Comparison of ENCODE assay signal across 20 cellular contexts in the genomic region with DNA sequence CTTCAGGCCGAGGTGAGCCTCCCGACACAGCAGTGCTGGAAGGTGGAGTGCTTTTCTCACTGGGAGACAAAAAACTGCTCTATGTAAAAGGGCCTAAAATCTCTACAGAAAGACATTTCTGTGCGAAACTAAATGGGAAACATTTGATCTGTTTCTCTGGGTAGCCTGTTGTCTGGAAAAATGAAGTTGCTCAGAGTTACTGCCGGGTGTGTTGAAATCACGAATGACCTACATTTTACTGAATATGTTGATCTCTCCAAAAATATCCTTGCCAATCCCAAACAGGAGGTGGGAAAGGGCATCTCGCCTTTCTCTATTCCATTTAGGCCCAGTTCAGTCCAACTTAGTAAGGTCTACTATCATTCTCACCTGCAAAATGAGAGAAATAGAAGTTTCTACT. TPM values are rescaled to one million over a fixed set of nuclear protein-coding genes. Genes with fewer than 3 reads are reported as not detected.
DNase-seq lines count a peak whose midpoint lies in the region; ATAC-seq and TF ChIP-seq lines count a peak whose summit lies in the region.
"Had no signal": no experiment of that assay in that cellular context is flagged by ENCODE, and none has a peak within 500 bp of the region (broad histone marks: within the 10 kb centered on the region; RNA-seq: fewer than 3 reads in every experiment).

No MANE protein-coding gene starts in this region.

- H3K4ac ChIP-seq in H9 (ENCODE audit: low read depth, low read length), result no peak overlapping the region

- no peak overlapping the region for H3K9ac ChIP-seq in H9 (ENCODE audit: extremely low read depth, insufficient read length, low read length)

- no peak overlapping the region for H3K4me2 ChIP-seq in H9 (ENCODE audit: insufficient read depth, insufficient read length, low read length)

- no peak overlapping the region for H3T11ph ChIP-seq in H9 (ENCODE audit: low read length)

- H3K4me1 ChIP-seq in H9 (ENCODE audit: insufficient read depth, low read length), result no peaks in the 10 kb centered on the region
- H3K4me1 ChIP-seq in lower lobe of right lung, result no peaks in the 10 kb centered on the region

- H3K18ac ChIP-seq in H9 (ENCODE audit: insufficient read length, low read depth, low read length), result no peak overlapping the region

- H2BK5ac ChIP-seq in H9 (ENCODE audit: insufficient read length, low read length), result no peak overlapping the region

- H4K8ac ChIP-seq in H9 (replicated peaks; ENCODE audit: insufficient read length, low read depth, low read length), result no peak overlapping the region

- no peak for DNase-seq in activated CD4-positive, alpha-beta T cell treated with anti-CD3 and anti-CD28 coated beads, Interleukin-2, amount 10 ng/mL, durations not matched to agents 24 days and 14 days
- no peak for DNase-seq in activated CD4-positive, alpha-beta T cell treated with anti-CD3 and anti-CD28 coated beads for 1 hour
- DNase-seq in H9 (no peak), cerebellar cortex (ENCODE audit: low spot score) (peak; percentile 50), lower lobe of right lung (no peak), NCI-H1417 treated with DMSO at 0.1 percent for 48 hours (lab: John Stamatoyannopoulos, UW) (no peak)
- no peak for DNase-seq in stimulated activated CD4-positive, alpha-beta T cell treated with anti-CD3 and anti-CD28 coated beads, Interleukin-4, amount 100 ng/mL, for 4 hours
- DNase-seq: 8988T, DMS 273 treated with DMSO at 0.1 percent for 48 hours, DND-41, MV-4-11, NCI-H187, NCI-H2107, NCI-H2227 treated with DMSO at 0.1 percent for 48 hours, NCI-H524, NCI-H82, RPMI8226 had no signal

- no peaks in the 10 kb centered on the region for H3K79me1 ChIP-seq in H9 (ENCODE audit: insufficient read depth, low read depth, low read length, poor library complexity, severe bottlenecking)

- H3K14ac ChIP-seq in H9 (ENCODE audit: insufficient read depth, low read length), result no peak overlapping the region

- peak overlapping the region; percentile 40 for H3K27ac Mint-ChIP-seq in activated CD4-positive, alpha-beta T cell treated with anti-CD3 and anti-CD28 coated beads, Interleukin-2, amount 10 ng/mL, durations not matched to agents 24 days and 14 days
- no peak overlapping the region for H3K27ac Mint-ChIP-seq in H9
- H3K27ac Mint-ChIP-seq: CD14-positive monocyte had no signal

- H2BK15ac ChIP-seq in H9 (ENCODE audit: low read depth, low read length), result no peak overlapping the region

- H3K27ac ChIP-seq in H9 (ENCODE audit: insufficient read length, low read depth, low read length) (no peak overlapping the region), lower lobe of right lung (peak overlapping the region; percentile 18)

- TF ChIP-seq CTCF in H9 (conservative IDR thresholded peaks at IDR 0.05) (no peak), lower lobe of right lung (IDR thresholded peaks at IDR 0.05) (no peak)

- intact Hi-C loops in activated CD4-positive, alpha-beta T cell treated with anti-CD3 and anti-CD28 coated beads, Interleukin-2, amount 10 ng/mL, durations not matched to agents 24 days and 14 days (cut with micrococcal nuclease), result no loop called here
- intact Hi-C loops in lower lobe of right lung (cut with DNase I), result no loop called here

- H3K9me3 ChIP-seq in H9 (ENCODE audit: control insufficient read depth, low read depth, low read length), result no peaks in the 10 kb centered on the region
- no peaks in the 10 kb centered on the region for H3K9me3 ChIP-seq in lower lobe of right lung

- H3K9me3 Mint-ChIP-seq in activated CD4-positive, alpha-beta T cell treated with anti-CD3 and anti-CD28 coated beads, Interleukin-2, amount 10 ng/mL, durations not matched to agents 24 days and 14 days, result no peaks in the 10 kb centered on the region
- no peaks in the 10 kb centered on the region for H3K9me3 Mint-ChIP-seq in H9
- H3K9me3 Mint-ChIP-seq: CD14-positive monocyte had no signal

- H2AK5ac ChIP-seq in H9 (ENCODE audit: insufficient read length, low read length), result no peak overlapping the region

- H3K79me2 ChIP-seq in H9 (ENCODE audit: insufficient read depth, low read length), result peaks cover 2% of the 10 kb centered on the region; the same call in 1 of the 2 replicates

- no peak overlapping the region for H4K5ac ChIP-seq in H9 (ENCODE audit: insufficient read length, low read depth, low read length)

- no peak overlapping the region for H4K91ac ChIP-seq in H9 (ENCODE audit: insufficient read length, low read depth, low read length)

- H3K27me3 ChIP-seq in H9 (ENCODE audit: insufficient read depth, low read length) (no peaks in the 10 kb centered on the region), lower lobe of right lung (ENCODE audit: low read depth) (no peaks in the 10 kb centered on the region)

- ATAC-seq in lower lobe of right lung (no peak), HG03159 (IDR thresholded peaks at IDR 0.05; ENCODE audit: unreplicated experiment) (no peak)
- ATAC-seq: K562 had no signal

- peaks cover 27% of the 10 kb centered on the region for H3K4me1 Mint-ChIP-seq in activated CD4-positive, alpha-beta T cell treated with anti-CD3 and anti-CD28 coated beads, Interleukin-2, amount 10 ng/mL, durations not matched to agents 24 days and 14 days
- H3K4me1 Mint-ChIP-seq in H9, result peaks cover 6 to 9% of the 10 kb centered on the region in 2 experiments
- H3K4me1 Mint-ChIP-seq: CD14-positive monocyte had no signal

- H2AFZ ChIP-seq in H9 (ENCODE audit: low read length), result no peak overlapping the region

- no peaks in the 10 kb centered on the region for H3K36me3 ChIP-seq in lower lobe of right lung

- no peak overlapping the region for H2BK12ac ChIP-seq in H9 (ENCODE audit: insufficient read length, low read depth, low read length)

- no peaks in the 10 kb centered on the region for H3K27me3 Mint-ChIP-seq in activated CD4-positive, alpha-beta T cell treated with anti-CD3 and anti-CD28 coated beads, Interleukin-2, amount 10 ng/mL, durations not matched to agents 24 days and 14 days
- no peaks in the 10 kb centered on the region; the same call in 1 of the 2 replicates for H3K27me3 Mint-ChIP-seq in H9 (ENCODE audit: low read depth)

- H2BK120ac ChIP-seq in H9 (ENCODE audit: low read depth, low read length, poor library complexity, severe bottlenecking), result no peak overlapping the region

- H3K4me3 Mint-ChIP-seq in activated CD4-positive, alpha-beta T cell treated with anti-CD3 and anti-CD28 coated beads, Interleukin-2, amount 10 ng/mL, durations not matched to agents 24 days and 14 days, result no peak overlapping the region
- H3K4me3 Mint-ChIP-seq in H9, result no peak overlapping the region
- H3K4me3 Mint-ChIP-seq: CD14-positive monocyte had no signal

- H2BK20ac ChIP-seq in H9 (ENCODE audit: low read depth, low read length, poor library complexity, severe bottlenecking), result no peak overlapping the region

- no CpG with 5 or more reads among the region's 6 CpGs for WGBS in H9 (ENCODE audit: extremely low coverage, insufficient read length, low lambda C conversion rate)

- peak overlapping the region; percentile 37 for H3K56ac ChIP-seq in H9 (ENCODE audit: insufficient read length, low read depth, low read length)

- H3K23ac ChIP-seq in H9 (ENCODE audit: insufficient read length, low read depth, low read length), result no peak overlapping the region

- H4K20me1 ChIP-seq in H9 (ENCODE audit: control insufficient read depth, insufficient read depth, insufficient read length), result no peaks in the 10 kb centered on the region

- H3K36me3 Mint-ChIP-seq in activated CD4-positive, alpha-beta T cell treated with anti-CD3 and anti-CD28 coated beads, Interleukin-2, amount 10 ng/mL, durations not matched to agents 24 days and 14 days (ENCODE audit: low read depth), result peaks cover 52% of the 10 kb centered on the region
- H3K36me3 Mint-ChIP-seq in H9 (ENCODE audit: insufficient read depth in 1 of 3, low read depth in 3 of 3), result no peaks in the 10 kb centered on the region
- H3K36me3 Mint-ChIP-seq: CD14-positive monocyte had no signal

- no peak overlapping the region for H3K4me3 ChIP-seq in lower lobe of right lung
- H3K4me3 ChIP-seq: K562 had no signal

- H3K23me2 ChIP-seq in H9 (ENCODE audit: insufficient read length, low read depth, low read length, poor library complexity, severe bottlenecking), result no peaks in the 10 kb centered on the region

RNA-seq across cellular contexts. Expression of gene RAB35, which starts 54.7 kb away (rescaled TPM):
- 82.0 and 83.3 TPM in 2 replicates for total RNA-seq in activated CD4-positive, alpha-beta T cell treated with anti-CD3 and anti-CD28 coated beads, Interleukin-2, amount 10 ng/mL, durations not matched to agents 24 days and 14 days
- total RNA-seq in H9 (2021), result 60.0 and 60.6 TPM in 2 replicates
- 48.2 TPM for total RNA-seq in lower lobe of right lung
